In the genomic region with DNA sequence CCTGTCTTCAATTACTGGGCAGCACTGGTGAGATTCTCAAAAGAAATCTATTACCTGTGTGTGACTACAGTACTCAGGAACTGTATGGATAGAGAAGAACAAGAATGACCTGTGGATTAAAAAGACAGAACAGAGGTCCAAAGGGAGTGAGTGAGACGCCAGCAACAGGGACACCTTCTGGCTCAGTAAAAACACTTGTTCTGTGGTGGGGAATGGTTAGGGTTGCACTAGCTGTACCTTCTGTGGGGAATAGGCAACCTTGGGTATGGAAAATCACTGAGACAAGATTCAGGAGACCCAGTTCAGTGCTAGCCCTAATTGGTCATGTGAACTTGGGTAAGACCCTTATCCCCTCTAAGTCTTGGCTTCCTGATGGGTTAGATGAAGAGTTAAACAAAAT, we compare ENCODE assay signal across 15 cellular contexts.
DNase-seq lines count a peak whose midpoint lies in the region; ATAC-seq and TF ChIP-seq lines count a peak whose summit lies in the region.
"Had no signal": no experiment of that assay in that cellular context is flagged by ENCODE, and none has a peak within 500 bp of the region (broad histone marks: within the 10 kb centered on the region; RNA-seq: fewer than 3 reads in every experiment).

No MANE protein-coding gene starts in this region.

- H3K36me3 Mint-ChIP-seq in immature natural killer cell, result no peaks in the 10 kb centered on the region
- H3K36me3 Mint-ChIP-seq in natural killer cell treated with Interleukin-12 subunit alpha and Interleukin-12 subunit beta and Interleukin-15 and Interleukin-18, amount 100 ng/mL, for 72 hours, result no peaks in the 10 kb centered on the region
- H3K36me3 Mint-ChIP-seq: CD4-positive, alpha-beta memory T cell had no signal

- H3K27ac Mint-ChIP-seq in immature natural killer cell, result peak overlapping the region in 5 of 6 donors; percentile 11 to 87 (median 34)
- H3K27ac Mint-ChIP-seq in natural killer cell treated with Interleukin-12 subunit alpha and Interleukin-12 subunit beta and Interleukin-15 and Interleukin-18, amount 100 ng/mL, for 72 hours, result peak overlapping the region in 1 of 2 donors; percentile 22
- H3K27ac Mint-ChIP-seq: CD4-positive, alpha-beta memory T cell; HFFc6 had no signal

- peaks cover 0 to 1% (median 0%) of the 10 kb centered on the region in 3 donors for H3K27me3 Mint-ChIP-seq in immature natural killer cell (ENCODE audit: low read depth in 3 of 3)
- no peaks in the 10 kb centered on the region for H3K27me3 Mint-ChIP-seq in natural killer cell treated with Interleukin-12 subunit alpha and Interleukin-12 subunit beta and Interleukin-15 and Interleukin-18, amount 100 ng/mL, for 72 hours
- H3K27me3 Mint-ChIP-seq: CD4-positive, alpha-beta memory T cell had no signal

- no peak for TF ChIP-seq POLR2A in GM18505 (IDR thresholded peaks at IDR 0.05; ENCODE audit: borderline replicate concordance, extremely low read depth, insufficient read depth, insufficient read length)

- in situ Hi-C loops in GM13977 (cut with MboI; ENCODE audit: low pct_unique_long_range_greater_than_20kb, low sequenced_read_pairs, unreplicated experiment), result no loop called here

- TF ChIP-seq CTCF in GM13977 (IDR thresholded peaks at IDR 0.05; ENCODE audit: extremely low read depth, insufficient read depth, missing control alignments), result peak; percentile 9

- peaks cover 0 to 25% of the 10 kb centered on the region in 2 donors for H3K4me1 Mint-ChIP-seq in immature natural killer cell
- H3K4me1 Mint-ChIP-seq in natural killer cell treated with Interleukin-12 subunit alpha and Interleukin-12 subunit beta and Interleukin-15 and Interleukin-18, amount 100 ng/mL, for 72 hours (ENCODE audit: low read depth in 2 of 2), result peaks cover 4 to 7% of the 10 kb centered on the region in 2 donors
- H3K4me1 Mint-ChIP-seq: CD4-positive, alpha-beta memory T cell had no signal

- no peak for ATAC-seq in natural killer cell treated with Interleukin-12 subunit alpha and Interleukin-12 subunit beta and Interleukin-15 and Interleukin-18, amount 100 ng/mL, for 72 hours
- no peak for ATAC-seq in HG02970 (IDR thresholded peaks at IDR 0.05; ENCODE audit: low FRiP score, unreplicated experiment)
- ATAC-seq in HG02678 (IDR thresholded peaks at IDR 0.05; ENCODE audit: unreplicated experiment), result no peak
- no peak for ATAC-seq in GM18505 (IDR thresholded peaks at IDR 0.05; ENCODE audit: unreplicated experiment)

- peaks cover 0 to 38% (median 10%) of the 10 kb centered on the region in 6 donors for H3K9me3 Mint-ChIP-seq in immature natural killer cell
- peaks cover 7% of the 10 kb centered on the region for H3K9me3 Mint-ChIP-seq in natural killer cell treated with Interleukin-12 subunit alpha and Interleukin-12 subunit beta and Interleukin-15 and Interleukin-18, amount 100 ng/mL, for 72 hours

- peak overlapping the region; percentile 55; the same call in 1 of the 2 replicates for H3K4me3 ChIP-seq in GM08714 (ENCODE audit: low read length)
- H3K4me3 ChIP-seq: HAP-1 had no signal

- peak overlapping the region in 4 of 5 donors; percentile 3 to 72 (median 10) for H3K4me3 Mint-ChIP-seq in immature natural killer cell
- peak overlapping the region; percentile 44 for H3K4me3 Mint-ChIP-seq in natural killer cell treated with Interleukin-12 subunit alpha and Interleukin-12 subunit beta and Interleukin-15 and Interleukin-18, amount 100 ng/mL, for 72 hours
- H3K4me3 Mint-ChIP-seq: CD4-positive, alpha-beta memory T cell; HFFc6 had no signal

- DNase-seq in GM13977 (ENCODE audit: low spot score) (no peak), immature natural killer cell (no peak)
- DNase-seq in natural killer cell treated with Interleukin-12 subunit alpha and Interleukin-12 subunit beta and Interleukin-15 and Interleukin-18, amount 100 ng/mL, for 72 hours (ENCODE audit: low spot score), result no peak
- DNase-seq: C1 segment of cervical spinal cord; Caco-2; CD4-positive, alpha-beta memory T cell; DMS153; DND-41; GOT3; HFFc6 had no signal
